ENCODE assay signal across 12 cellular contexts in genomic region chr21:32624726-32625125, GRCh38. TPM values are rescaled to one million over a fixed set of nuclear protein-coding genes. Genes with fewer than 3 reads are reported as not detected.
DNase-seq lines count a peak whose midpoint lies in the region; ATAC-seq, FAIRE-seq and TF ChIP-seq lines count a peak whose summit lies in the region.
"Had no signal": no experiment of that assay in that cellular context is flagged by ENCODE, and none has a peak within 500 bp of the region (broad histone marks: within the 10 kb centered on the region; RNA-seq: fewer than 3 reads in every experiment).

No MANE protein-coding gene starts in this region.

- H3K27me3 ChIP-seq in K562 (ENCODE audit: control insufficient read depth in 2 of 2, insufficient read depth in 2 of 2, low read length in 2 of 2), result no peaks in the 10 kb centered on the region
- H3K27me3 ChIP-seq in gastrocnemius medialis, result peaks cover 0 to 8% (median 0%) of the 10 kb centered on the region in 3 donors
- H3K27me3 ChIP-seq in left lung, result peaks cover 0 to 12% of the 10 kb centered on the region in 2 donors
- no peaks in the 10 kb centered on the region for H3K27me3 ChIP-seq in naive thymus-derived CD4-positive, alpha-beta T cell (ENCODE audit: control insufficient read depth in 2 of 2, insufficient read depth in 2 of 2, low read length in 2 of 2)

- no peak overlapping the region for H3K4me3 Mint-ChIP-seq in naive thymus-derived CD4-positive, alpha-beta T cell
- H3K4me3 Mint-ChIP-seq: stimulated activated memory B cell treated with anti-CD40 and anti-IgM and Interleukin-4, amounts not matched to agents 10 μg/mL and 1 μg/mL and 100 μg/mL, for 72 hours had no signal

- peaks cover 0 to 5% (median 0%) of the 10 kb centered on the region in 11 donors for H3K9me3 Mint-ChIP-seq in naive thymus-derived CD4-positive, alpha-beta T cell
- H3K9me3 Mint-ChIP-seq: activated T-helper 2 cell treated with anti-CD3 and anti-CD28 coated beads, Interferon-gamma antibody, Interleukin-2, Interleukin-4, amounts not matched to agents 10 μg/mL and 5 μg/mL and 100 μg/mL, durations not matched to agents 14 hours and 24 hours and 36 hours; stimulated activated memory B cell treated with anti-CD40 and anti-IgM and Interleukin-4, amounts not matched to agents 10 μg/mL and 1 μg/mL and 100 μg/mL, for 72 hours had no signal

- H3K9me1 ChIP-seq in K562 (ENCODE audit: control insufficient read depth, insufficient read depth, low read length), result no peaks in the 10 kb centered on the region

- in situ Hi-C loops in K562 (cut with MboI) (no loop called here), gastrocnemius medialis (cut with MboI; ENCODE audit: low sequenced_read_pairs in 4 of 4) (no loop called here)

- H4K20me1 ChIP-seq in K562 (replicated peaks; ENCODE audit: control insufficient read depth, insufficient read depth, low read length), result no peaks in the 10 kb centered on the region

- peak; percentile 77 for ATAC-seq in GM21529 (IDR thresholded peaks at IDR 0.05; ENCODE audit: unreplicated experiment)
- peak; percentile 97 for ATAC-seq in HG03460 (IDR thresholded peaks at IDR 0.05; ENCODE audit: unreplicated experiment)
- ATAC-seq in K562, result peak; percentile 84
- no peak for ATAC-seq in gastrocnemius medialis
- no peak for ATAC-seq in left lung
- no peak for ATAC-seq in naive thymus-derived CD4-positive, alpha-beta T cell
- ATAC-seq: heart right ventricle; stimulated activated memory B cell treated with anti-CD40 and anti-IgM and Interleukin-4, amounts not matched to agents 10 μg/mL and 1 μg/mL and 100 μg/mL, for 72 hours had no signal

- no peak overlapping the region for H2AFZ ChIP-seq in K562 (ENCODE audit: low read depth, low read length)

- H3K27ac ChIP-seq in K562 (ENCODE audit: extremely low read depth, low read depth, low read length) (no peak overlapping the region), gastrocnemius medialis (no peak overlapping the region), left lung (no peak overlapping the region)
- no peak overlapping the region for H3K27ac ChIP-seq in naive thymus-derived CD4-positive, alpha-beta T cell (ENCODE audit: low read depth, low read length)
- H3K27ac ChIP-seq: heart right ventricle had no signal

- H3K9ac ChIP-seq in K562 (ENCODE audit: insufficient read depth in 1 of 2, low read depth in 2 of 2, low read length in 2 of 2), result no peak overlapping the region

- CTCF ChIA-PET in GM10248 (lab: Yijun Ruan, JAX) (interaction anchor here (0.8 kb wide), 1 partner anchor 23 kb away, joined by 3 read pairs; no protein-coding TSS in a partner anchor), K562 (lab: Yijun Ruan, JAX; ENCODE audit: low intra/inter-chr PET ratio) (no interaction called here)
- CTCF ChIA-PET in naive thymus-derived CD4-positive, alpha-beta T cell (lab: Charles Lee), result no interaction called here

- intact Hi-C loops in K562 (cut with micrococcal nuclease), result no loop called here
- intact Hi-C loops in gastrocnemius medialis (cut with DNase I; ENCODE audit: low total_unique reads), result no loop called here
- intact Hi-C loops in left lung (cut with DNase I), result no loop called here
- intact Hi-C loops in naive thymus-derived CD4-positive, alpha-beta T cell (cut with micrococcal nuclease), result no loop called here

- no peaks in the 10 kb centered on the region for H3K9me3 ChIP-seq in K562 (replicated peaks; ENCODE audit: control insufficient read depth, insufficient read depth, low read depth, low read length)
- no peaks in the 10 kb centered on the region for H3K9me3 ChIP-seq in gastrocnemius medialis
- H3K9me3 ChIP-seq in left lung, result no peaks in the 10 kb centered on the region
- no peaks in the 10 kb centered on the region for H3K9me3 ChIP-seq in naive thymus-derived CD4-positive, alpha-beta T cell (ENCODE audit: control insufficient read depth in 2 of 3, low read length in 3 of 3)

- TF ChIP-seq RAD21 in K562 (CRISPR knock-in tag; conservative IDR thresholded peaks at IDR 0.05 in 1 of 2, IDR thresholded peaks at IDR 0.05 in 1 of 2), result no peak

- H3K4me1 Mint-ChIP-seq in naive thymus-derived CD4-positive, alpha-beta T cell, result peaks cover 0 to 4% (median 3%) of the 10 kb centered on the region in 7 donors
- H3K4me1 Mint-ChIP-seq: stimulated activated memory B cell treated with anti-CD40 and anti-IgM and Interleukin-4, amounts not matched to agents 10 μg/mL and 1 μg/mL and 100 μg/mL, for 72 hours had no signal

- H3K27ac Mint-ChIP-seq in naive thymus-derived CD4-positive, alpha-beta T cell, result peak overlapping the region in 1 of 9 donors; percentile 3
- H3K27ac Mint-ChIP-seq: activated T-helper 2 cell treated with anti-CD3 and anti-CD28 coated beads, Interferon-gamma antibody, Interleukin-2, Interleukin-4, amounts not matched to agents 10 μg/mL and 5 μg/mL and 100 μg/mL, durations not matched to agents 14 hours and 24 hours and 36 hours; stimulated activated memory B cell treated with anti-CD40 and anti-IgM and Interleukin-4, amounts not matched to agents 10 μg/mL and 1 μg/mL and 100 μg/mL, for 72 hours had no signal

- peak; percentile 79 for FAIRE-seq in K562 (lab: Jason Lieb, UNC)

- DNase-seq in GM10248 (ENCODE audit: extremely low spot score) (peak; percentile 20), K562 (ENCODE audit: extremely low read depth in 1 of 4, low spot score in 3 of 4) (peak in 2 of 4 experiments; percentile 51 to 61), gastrocnemius medialis (no peak), left lung (no peak), GOT3 (lab: John Stamatoyannopoulos, UW) (no peak)
- no peak for DNase-seq in naive thymus-derived CD4-positive, alpha-beta T cell
- DNase-seq: heart right ventricle, SHP77 treated with DMSO at 0.1 percent for 48 hours had no signal

- TF ChIP-seq POLR2A in K562 (conservative IDR thresholded peaks at IDR 0.05) (no peak), gastrocnemius medialis (IDR thresholded peaks at IDR 0.05) (no peak)

- H3K4me2 ChIP-seq in K562 (ENCODE audit: insufficient read depth, low read length), result no peak overlapping the region

- POLR2A ChIA-PET in GM10248 (lab: Yijun Ruan, JAX) (no interaction called here), K562 (lab: Yijun Ruan, JAX) (interaction anchor here (0.5 to 2.3 kb wide), 3 partner anchors 12 to 139 kb away, joined by 3 to 7 read pairs (median 3); partner anchors contain the start of gene CFAP298)
- POLR2A ChIA-PET in naive thymus-derived CD4-positive, alpha-beta T cell (lab: Charles Lee), result no interaction called here

- TF ChIP-seq EP300 in K562 (IDR thresholded peaks at IDR 0.05; ENCODE audit: low read length), result no peak

- H3K79me2 ChIP-seq in K562 (ENCODE audit: control insufficient read depth, insufficient read depth, low read length), result no peaks in the 10 kb centered on the region

- H3K4me3 ChIP-seq in K562, result no peak overlapping the region
- H3K4me3 ChIP-seq in gastrocnemius medialis, result no peak overlapping the region
- no peak overlapping the region for H3K4me3 ChIP-seq in left lung
- no peak overlapping the region for H3K4me3 ChIP-seq in naive thymus-derived CD4-positive, alpha-beta T cell (ENCODE audit: low read length)
- H3K4me3 ChIP-seq: heart right ventricle had no signal

- BruUV-seq in K562 (replicated peaks; lab: Mats Ljungman, UMichigan), result no TSS peak

- peaks cover 10 to 25% (median 19%) of the 10 kb centered on the region in 5 donors for H3K27me3 Mint-ChIP-seq in naive thymus-derived CD4-positive, alpha-beta T cell

- 11% methylated on average over 2 of the region's 2 CpGs for WGBS in K562 (ENCODE audit: insufficient coverage, low coverage, missing lambda C conversion rate)

- peaks cover 0 to 5% (median 0%) of the 10 kb centered on the region in 5 donors for H3K36me3 Mint-ChIP-seq in naive thymus-derived CD4-positive, alpha-beta T cell
- H3K36me3 Mint-ChIP-seq: stimulated activated memory B cell treated with anti-CD40 and anti-IgM and Interleukin-4, amounts not matched to agents 10 μg/mL and 1 μg/mL and 100 μg/mL, for 72 hours had no signal

- H3K36me3 ChIP-seq in K562 (ENCODE audit: control insufficient read depth, insufficient read depth, low read length) (no peaks in the 10 kb centered on the region), gastrocnemius medialis (no peaks in the 10 kb centered on the region), left lung (peaks cover 0 to 9% of the 10 kb centered on the region in 2 donors)
- H3K36me3 ChIP-seq in naive thymus-derived CD4-positive, alpha-beta T cell (ENCODE audit: control insufficient read depth in 2 of 3, insufficient read depth in 3 of 3, low read length in 3 of 3), result peaks cover 0 to 4% (median 0%) of the 10 kb centered on the region in 3 experiments

- H3K4me1 ChIP-seq in K562 (replicated peaks in 1 of 2; ENCODE audit: control insufficient read depth in 2 of 2, insufficient read depth in 2 of 2, low read length in 2 of 2), result peaks cover 2% of the 10 kb centered on the region in 2 experiments; a peak in 2 of 5 replicates
- H3K4me1 ChIP-seq in gastrocnemius medialis, result no peaks in the 10 kb centered on the region
- no peaks in the 10 kb centered on the region for H3K4me1 ChIP-seq in left lung
- H3K4me1 ChIP-seq in naive thymus-derived CD4-positive, alpha-beta T cell (ENCODE audit: control insufficient read depth in 2 of 2, insufficient read depth in 2 of 2, low read length in 2 of 2), result no peaks in the 10 kb centered on the region
- H3K4me1 ChIP-seq: heart right ventricle had no signal

- no peak for TF ChIP-seq CTCF in GM10248 (IDR thresholded peaks at IDR 0.05; ENCODE audit: control extremely low read depth, extremely low read depth, low read depth, missing control alignments)
- TF ChIP-seq CTCF in K562 (IDR thresholded peaks at IDR 0.05 in 2 of 3, conservative IDR thresholded peaks at IDR 0.05 in 1 of 3; ENCODE audit: insufficient read depth in 2 of 3, low read depth in 1 of 3, low read length in 3 of 3), result no peak
- no peak for TF ChIP-seq CTCF in gastrocnemius medialis (IDR thresholded peaks at IDR 0.05 in 4 of 5, conservative IDR thresholded peaks at IDR 0.05 in 1 of 5)
- TF ChIP-seq CTCF in left lung (IDR thresholded peaks at IDR 0.05), result no peak

RNA-seq across cellular contexts. Expression of gene CFAP298, which starts 12.5 kb away (rescaled TPM):
- total RNA-seq in K562 (2011; cell fraction: chromatin; rRNA removed; ENCODE audit: low replicate concordance), result 50.0 and 58.7 TPM in 2 replicates
- 38.8 and 40.5 TPM in 2 replicates for total RNA-seq in K562 (2011; cell fraction: nucleolus; rRNA removed)
- 45.3 and 53.1 TPM in 2 replicates for total RNA-seq in K562 (2011; cell fraction: nucleoplasm; rRNA removed)
- total RNA-seq in K562 (2014; rRNA removed) (165 and 178 TPM in 2 replicates), K562 (2014; rRNA removed; fragmentation: Illumina TruSeq; extraction: Trizol) (78.6 and 88.5 TPM in 2 replicates), K562 (2015; rRNA removed; fragmentation: Illumina TruSeq; extraction: Trizol) (86.3 and 90.5 TPM in 2 replicates), K562 (2021) (119 and 121 TPM in 2 replicates), gastrocnemius medialis (10 to 100 TPM; 21.4 to 45.6 (median 38.2) TPM), left lung (10 to 100 TPM; 31.5 to 34.7 TPM)
- polyA plus RNA-seq in K562 (2011; rRNA removed) (61.8 and 70.0 TPM in 2 replicates), K562 (2014; fragmentation: Illumina TruSeq; extraction: Trizol) (89.7 and 92.9 TPM in 2 replicates), K562 (2014; fragmentation: Nextera tagmentation; extraction: Ambion mirVana) (10 to 100 TPM; 31.4 to 43.5 TPM), K562 (2014; rRNA removed) (135 and 139 TPM in 2 replicates)
- polyA plus RNA-seq in K562 (2011; cell fraction: cytosol; rRNA removed), result 36.8 and 74.4 TPM in 2 replicates
- 66.3 and 77.5 TPM in 2 replicates for polyA plus RNA-seq in K562 (2011; cell fraction: nucleus; rRNA removed)
- 96.3 and 133 TPM in 2 replicates for polyA plus RNA-seq in K562 (2012)
- 23.8 and 24.0 TPM in 2 replicates for polyA minus RNA-seq in K562 (2011; rRNA and poly(A)+ RNA removed)
- polyA minus RNA-seq in K562 (2011; cell fraction: cytosol; rRNA and poly(A)+ RNA removed), result 23.1 and 27.0 TPM in 2 replicates
- 15.8 and 23.3 TPM in 2 replicates for polyA minus RNA-seq in K562 (2011; cell fraction: nucleus; rRNA and poly(A)+ RNA removed)
- total RNA-seq in naive thymus-derived CD4-positive, alpha-beta T cell, result 10 to 100 TPM; 16.8 to 34.5 (median 31.3) TPM
- polyA plus RNA-seq in naive thymus-derived CD4-positive, alpha-beta T cell, result 10 to 100 TPM; 52.2 to 64.3 TPM

RNA-seq across cellular contexts. Expression of gene TCP10L, which starts 39.4 kb away (rescaled TPM):
- total RNA-seq in K562 (2011; cell fraction: chromatin; rRNA removed; ENCODE audit: low replicate concordance), result 0.30 and 0.55 TPM in 2 replicates
- not detected in 2 replicates for total RNA-seq in K562 (2011; cell fraction: nucleolus; rRNA removed)
- total RNA-seq in K562 (2011; cell fraction: nucleoplasm; rRNA removed), result 0.37 TPM in 1 of 2 replicates, not detected in the other
- total RNA-seq in K562 (2014; rRNA removed), result 1.2 TPM in 1 of 2 replicates, not detected in the other
- total RNA-seq in K562 (2014; rRNA removed; fragmentation: Illumina TruSeq; extraction: Trizol), result 0.77 and 0.91 TPM in 2 replicates
- 0.53 and 0.87 TPM in 2 replicates for total RNA-seq in K562 (2015; rRNA removed; fragmentation: Illumina TruSeq; extraction: Trizol)
- total RNA-seq in K562 (2021), result 0.49 and 0.58 TPM in 2 replicates
- polyA plus RNA-seq in K562 (2011; rRNA removed), result 0.19 and 0.38 TPM in 2 replicates
- polyA plus RNA-seq in K562 (2011; cell fraction: cytosol; rRNA removed), result 0.18 and 0.22 TPM in 2 replicates
- polyA plus RNA-seq in K562 (2011; cell fraction: nucleus; rRNA removed), result 0.25 TPM in 1 of 2 replicates, not detected in the other
- polyA plus RNA-seq in K562 (2012), result 0.89 and 3.0 TPM in 2 replicates
- polyA plus RNA-seq in K562 (2014; fragmentation: Illumina TruSeq; extraction: Trizol), result 0.21 and 0.34 TPM in 2 replicates
- polyA plus RNA-seq in K562 (2014; fragmentation: Nextera tagmentation; extraction: Ambion mirVana), result under 1 TPM; 0.56 to 0.68 TPM
- 0.76 TPM in 1 of 2 replicates, not detected in the other for polyA plus RNA-seq in K562 (2014; rRNA removed)
- 0.39 TPM in 2 replicates for polyA minus RNA-seq in K562 (2011; rRNA and poly(A)+ RNA removed)
- polyA minus RNA-seq in K562 (2011; cell fraction: cytosol; rRNA and poly(A)+ RNA removed), result not detected in 2 replicates
- 0.22 TPM in 1 of 2 replicates, not detected in the other for polyA minus RNA-seq in K562 (2011; cell fraction: nucleus; rRNA and poly(A)+ RNA removed)
- under 1 TPM; 0.19 to 0.36 (median 0.33) TPM for total RNA-seq in gastrocnemius medialis
- under 1 TPM; 0.55 to 0.67 TPM for total RNA-seq in left lung
- total RNA-seq in naive thymus-derived CD4-positive, alpha-beta T cell, result 1 to 10 TPM in 1 of 5 experiments, under 1 TPM in 3, not detected in 1; 0.13 to 1.1 (median 0.54) TPM
- 1 to 10 TPM in 1 of 2 donors, under 1 TPM in 1; 0.28 to 1.4 TPM for polyA plus RNA-seq in naive thymus-derived CD4-positive, alpha-beta T cell

Comparison
In these comparisons a context has a peak if more than half of its experiments do, and no peak if none do; other contexts are left out.
1. ATAC-seq: peak in GM21529 (single experiment), HG03460 (single experiment) and K562 (single experiment); none in gastrocnemius medialis (0 of 2), left lung (single experiment) and naive thymus-derived CD4-positive, alpha-beta T cell (single experiment).